In the genomic region with DNA sequence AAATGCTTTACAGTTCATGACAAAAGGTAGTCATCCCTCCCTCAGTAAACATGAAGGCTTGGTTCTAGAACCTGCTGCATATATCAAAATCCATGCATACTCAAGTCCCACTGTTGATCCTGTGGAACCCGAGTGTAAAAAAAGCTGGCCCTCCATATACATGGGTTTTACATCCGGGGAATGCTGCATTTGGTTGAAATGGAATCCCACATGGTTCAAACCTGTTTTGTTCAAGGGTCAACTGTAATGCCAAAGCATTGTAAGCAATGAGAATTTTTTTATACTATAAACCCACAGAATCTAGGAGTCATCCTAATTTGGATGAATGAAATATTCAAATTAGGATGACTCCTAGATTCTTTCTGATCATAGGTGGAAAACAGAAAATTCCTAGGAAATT, we compare ENCODE assay signal across 32 cellular contexts.
"Had no signal": no experiment of that assay in that cellular context is flagged by ENCODE, and none has a peak within 500 bp of the region (broad histone marks: within the 10 kb centered on the region; RNA-seq: fewer than 3 reads in every experiment).

No MANE protein-coding gene starts in this region.

- H3K4me3 ChIP-seq: body of pancreas, esophagus muscularis mucosa, gastrocnemius medialis, heart right ventricle had no signal

- FAIRE-seq: colon had no signal

- H3K4me1 Mint-ChIP-seq: activated T-helper 17 cell treated with anti-CD3 and anti-CD28 coated beads, Interleukin-2, amount 50 U/mL, for 72 hours had no signal

- H3K27ac ChIP-seq: body of pancreas, esophagus muscularis mucosa, foreskin keratinocyte, gastrocnemius medialis, heart right ventricle, WERI-Rb-1 had no signal

- H3K27ac Mint-ChIP-seq: activated B cell treated with CpG ODN at 0.5 μM for 24 hours; activated CD8-positive, alpha-beta T cell treated with anti-CD3 and anti-CD28 coated beads for 36 hours; activated naive CD8-positive, alpha-beta T cell; activated T-helper 17 cell treated with anti-CD3 and anti-CD28 coated beads, Interleukin-2, amount 50 U/mL, for 72 hours; effector memory CD8-positive, alpha-beta T cell; T-helper 17 cell; T-helper 2 cell treated with Interferon-gamma antibody and Interleukin-4, amounts not matched to agents 5 μg/mL and 100 μg/mL, for 36 hours had no signal

- DNase-seq: activated B cell treated with CpG ODN at 0.5 μM for 24 hours; activated CD4-positive, alpha-beta T cell treated with anti-CD3 and anti-CD28 coated beads for 48 hours; activated CD4-positive, alpha-beta T cell treated with anti-CD3 and anti-CD28 coated beads, Interleukin-2, amount 50 U/mL, for 1 hour; activated CD4-positive, alpha-beta T cell treated with anti-CD3 and anti-CD28 coated beads, Interleukin-2, amount 50 U/mL, for 48 hours; activated CD8-positive, alpha-beta memory T cell treated with anti-CD3 and anti-CD28 coated beads for 24 hours; activated CD8-positive, alpha-beta T cell treated with anti-CD3 and anti-CD28 coated beads for 36 hours; activated effector memory CD4-positive, alpha-beta T cell treated with Interleukin-2 at 50 U/mL for 16 hours; activated gamma-delta T cell treated with Interleukin-2 at 50 U/mL for 16 hours; activated naive CD4-positive, alpha-beta T cell treated with anti-CD3 and anti-CD28 coated beads, Interleukin-2, amount 50 U/mL, for 16 hours; activated naive CD4-positive, alpha-beta T cell treated with Interleukin-2 at 50 U/mL for 16 hours; activated T-cell treated with anti-CD3 and anti-CD28 coated beads, Interleukin-2, amount 50 U/mL, for 4 hours; amniotic stem cell; anterior cingulate cortex; body of pancreas; caudate nucleus; cortex of kidney; dermis blood vessel endothelial cell; effector CD4-positive, alpha-beta T cell; effector memory CD8-positive, alpha-beta T cell; erythroblast; foreskin keratinocyte; gastrocnemius medialis; heart right ventricle; T-helper 1 cell; T-helper 17 cell; T1000; WERI-Rb-1 had no signal

- H3K36me3 ChIP-seq: esophagus muscularis mucosa, gastrocnemius medialis, heart right ventricle, WERI-Rb-1 had no signal

- H3K4me3 Mint-ChIP-seq: activated B cell treated with CpG ODN at 0.5 μM for 24 hours; activated CD8-positive, alpha-beta T cell treated with anti-CD3 and anti-CD28 coated beads for 36 hours; activated naive CD8-positive, alpha-beta T cell; activated T-cell treated with anti-CD3 and anti-CD28 coated beads, Interleukin-2, amount 50 U/mL, for 4 hours; activated T-helper 17 cell treated with anti-CD3 and anti-CD28 coated beads, Interleukin-2, amount 50 U/mL, for 72 hours; effector memory CD8-positive, alpha-beta T cell; T-helper 17 cell; T-helper 2 cell treated with Interferon-gamma antibody and Interleukin-4, amounts not matched to agents 5 μg/mL and 100 μg/mL, for 36 hours had no signal

- H3K27me3 ChIP-seq: body of pancreas, esophagus muscularis mucosa, foreskin keratinocyte, gastrocnemius medialis, heart right ventricle had no signal

- H3K9me3 Mint-ChIP-seq: activated B cell treated with CpG ODN at 0.5 μM for 24 hours; activated CD8-positive, alpha-beta T cell treated with anti-CD3 and anti-CD28 coated beads for 36 hours; activated T-cell treated with anti-CD3 and anti-CD28 coated beads, Interleukin-2, amount 50 U/mL, for 4 hours; activated T-helper 17 cell treated with anti-CD3 and anti-CD28 coated beads, Interleukin-2, amount 50 U/mL, for 72 hours; effector memory CD8-positive, alpha-beta T cell; T-helper 2 cell treated with Interferon-gamma antibody and Interleukin-4, amounts not matched to agents 5 μg/mL and 100 μg/mL, for 36 hours had no signal

- H3K9me3 ChIP-seq: body of pancreas, esophagus muscularis mucosa, gastrocnemius medialis, heart right ventricle had no signal

- H3K27me3 Mint-ChIP-seq: activated B cell treated with CpG ODN at 0.5 μM for 24 hours; activated T-helper 17 cell treated with anti-CD3 and anti-CD28 coated beads, Interleukin-2, amount 50 U/mL, for 72 hours; effector memory CD8-positive, alpha-beta T cell had no signal
